Comparison of ENCODE assay signal across 9 cellular contexts in the genomic region with DNA sequence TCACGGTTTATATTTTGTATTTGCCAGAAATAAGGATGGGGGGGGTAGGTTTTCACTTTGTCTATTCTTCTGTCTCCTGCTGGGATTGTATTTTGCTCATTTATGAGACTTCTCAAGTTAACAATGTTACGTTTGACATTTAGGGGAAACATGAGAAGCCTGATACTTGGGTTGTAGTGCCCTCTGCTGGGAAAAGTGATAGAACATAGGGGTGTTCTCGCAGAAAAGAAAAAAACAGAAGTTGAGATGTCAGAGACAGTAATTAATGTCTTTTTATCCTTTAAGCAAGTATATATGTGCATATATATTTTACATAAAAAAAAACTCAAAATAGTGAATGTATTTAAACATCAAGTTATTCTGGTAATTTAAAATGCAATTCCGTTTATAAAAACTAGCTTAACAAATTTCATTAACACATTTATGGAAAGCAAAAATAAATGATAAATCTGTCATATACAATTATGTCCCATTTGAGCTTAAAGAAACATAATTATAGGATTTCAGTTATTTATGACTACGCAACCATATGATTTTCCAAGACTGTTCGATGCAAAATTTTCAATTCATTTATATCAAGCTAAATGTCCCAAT. TPM values are rescaled to one million over a fixed set of nuclear protein-coding genes. Genes with fewer than 3 reads are reported as not detected.
DNase-seq lines count a peak whose midpoint lies in the region; ATAC-seq, FAIRE-seq and TF ChIP-seq lines count a peak whose summit lies in the region.
"Had no signal": no experiment of that assay in that cellular context is flagged by ENCODE, and none has a peak within 500 bp of the region (broad histone marks: within the 10 kb centered on the region; RNA-seq: fewer than 3 reads in every experiment).

No MANE protein-coding gene starts in this region.

- TF ChIP-seq CTCF in A549 (IDR thresholded peaks at IDR 0.05), result peak; percentile 55
- peak; percentile 78 for TF ChIP-seq CTCF in epithelial cell of esophagus (IDR thresholded peaks at IDR 0.05; ENCODE audit: insufficient read depth, low read depth, low read length, missing control alignments)
- peak; percentile 89 for TF ChIP-seq CTCF in neural progenitor cell (IDR thresholded peaks at IDR 0.05)

- DNase-seq in A549 (ENCODE audit: low read depth in 1 of 2, low spot score in 1 of 2) (peak; percentile 10 to 42), GF-D8 (lab: John Stamatoyannopoulos, UW) (peak; percentile 24), HEK293T (ENCODE audit: extremely low spot score) (peak; percentile 53), NAMALWA (ENCODE audit: low spot score) (peak; percentile 80), SK-N-MC (ENCODE audit: low read depth, low spot score) (peak; percentile 76), epithelial cell of esophagus (ENCODE audit: low read depth) (peak; percentile 74), neural progenitor cell (ENCODE audit: low spot score) (peak; percentile 70)

- peak; percentile 74 to 79 for TF ChIP-seq RAD21 in A549 (conservative IDR thresholded peaks at IDR 0.05 in 1 of 2, IDR thresholded peaks at IDR 0.05 in 1 of 2)

- no peaks in the 10 kb centered on the region for H3K4me1 Mint-ChIP-seq in neural progenitor cell

- H3K27ac Mint-ChIP-seq in neural progenitor cell, result no peak overlapping the region

- TF ChIP-seq EP300 in A549 (IDR thresholded peaks at IDR 0.05), result no peak

- H3K4me1 ChIP-seq in A549, result peaks cover 2% of the 10 kb centered on the region; the same call in 2 of the 3 replicates
- H3K4me1 ChIP-seq in neural progenitor cell, result no peaks in the 10 kb centered on the region

- CTCF ChIA-PET in A549 (lab: Yijun Ruan, JAX) (interaction anchor here (0.6 to 1.8 kb wide), 20 partner anchors 8 to 636 kb away, joined by 3 to 7 read pairs (median 3); no protein-coding TSS in a partner anchor), HEK293T (lab: Yijun Ruan, JAX) (interaction anchor here (0.6 kb wide), 1 partner anchor 49 kb away, joined by 3 read pairs; no protein-coding TSS in a partner anchor)

- peak; percentile 54 to 69; a peak in 4 of 6 replicates for ATAC-seq in A549
- ATAC-seq in GM21528 (IDR thresholded peaks at IDR 0.05; ENCODE audit: low FRiP score, unreplicated experiment), result no peak

- H3K9ac ChIP-seq in SK-N-MC (ENCODE audit: insufficient read length) (no peak overlapping the region), neural progenitor cell (no peak overlapping the region)

- no peaks in the 10 kb centered on the region for H3F3A ChIP-seq in neural progenitor cell (ENCODE audit: low read depth)

- H3K27me3 ChIP-seq in neural progenitor cell, result no peaks in the 10 kb centered on the region
- H3K27me3 ChIP-seq: neutrophil had no signal

- peaks cover 4% of the 10 kb centered on the region for H3K9me3 Mint-ChIP-seq in neural progenitor cell

- POLR2A ChIA-PET in A549 (lab: Yijun Ruan, JAX) (no interaction called here), HEK293T (lab: Yijun Ruan, JAX) (no interaction called here)

- WGBS in A549 (ENCODE audit: missing lambda C conversion rate), result 10% methylated on average over 6 of the region's 6 CpGs

- no peak overlapping the region for H3K4me2 ChIP-seq in A549
- H3K4me2 ChIP-seq in neural progenitor cell, result no peak overlapping the region

- no peaks in the 10 kb centered on the region for H3K27me3 Mint-ChIP-seq in neural progenitor cell (ENCODE audit: insufficient read depth, low read depth)

- H4K20me1 ChIP-seq in neural progenitor cell (ENCODE audit: low read depth), result no peaks in the 10 kb centered on the region

- no peak for TF ChIP-seq POLR2A in A549 (IDR thresholded peaks at IDR 0.05; ENCODE audit: low read length)

- no peaks in the 10 kb centered on the region for H3K36me3 ChIP-seq in SK-N-MC (ENCODE audit: insufficient read depth, low read length)
- H3K36me3 ChIP-seq in neural progenitor cell, result no peaks in the 10 kb centered on the region
- H3K36me3 ChIP-seq: neutrophil had no signal

- no peak overlapping the region for H3K4me3 ChIP-seq in A549
- no peak overlapping the region for H3K4me3 ChIP-seq in SK-N-MC
- H3K4me3 ChIP-seq in epithelial cell of esophagus (ENCODE audit: low read length), result no peak overlapping the region
- H3K4me3 ChIP-seq in neural progenitor cell, result no peak overlapping the region

- H3K4me3 Mint-ChIP-seq in neural progenitor cell, result no peak overlapping the region

- no peak overlapping the region for H2AFZ ChIP-seq in neural progenitor cell (replicated peaks)

- no peaks in the 10 kb centered on the region for H3K79me2 ChIP-seq in neural progenitor cell (ENCODE audit: low read depth)

- H3K27ac ChIP-seq in A549, result no peak overlapping the region
- no peak overlapping the region for H3K27ac ChIP-seq in SK-N-MC
- H3K27ac ChIP-seq in neural progenitor cell, result no peak overlapping the region
- H3K27ac ChIP-seq: neutrophil had no signal

- no peaks in the 10 kb centered on the region for H3K36me3 Mint-ChIP-seq in neural progenitor cell

- FAIRE-seq in A549 (lab: Jason Lieb, UNC), result no peak

- no peaks in the 10 kb centered on the region for H3K9me3 ChIP-seq in A549
- H3K9me3 ChIP-seq in SK-N-MC (ENCODE audit: low read depth, low read length), result no peaks in the 10 kb centered on the region
- no peaks in the 10 kb centered on the region for H3K9me3 ChIP-seq in neural progenitor cell (ENCODE audit: low read depth)
- H3K9me3 ChIP-seq: neutrophil had no signal

TF ChIP-seq in A549, 52 proteins besides CTCF, POLR2A, EP300 and RAD21:
- peak; percentile 64 for TF ChIP-seq SMC3 (IDR thresholded peaks at IDR 0.05)
- peak; percentile 56; the same call in 1 of the 2 replicates for TF ChIP-seq HOXB5 (CRISPR knock-in tag; IDR thresholded peaks at IDR 0.05)
- no peak for TF ChIP-seq ZSCAN20 (CRISPR knock-in tag; IDR thresholded peaks at IDR 0.05)
- TF ChIP-seq EHF (CRISPR knock-in tag; IDR thresholded peaks at IDR 0.05), result no peak
- no peak for TF ChIP-seq CBX8 (IDR thresholded peaks at IDR 0.05)
- no peak for TF ChIP-seq ZFP36 (IDR thresholded peaks at IDR 0.05; ENCODE audit: borderline replicate concordance, partially characterized antibody)
TF ChIP-seq in A549: peak in this region for 2.

TF ChIP-seq in HEK293T, 16 proteins besides CTCF, POLR2A, EP300 and RAD21:
- TF ChIP-seq, protein P1, sequence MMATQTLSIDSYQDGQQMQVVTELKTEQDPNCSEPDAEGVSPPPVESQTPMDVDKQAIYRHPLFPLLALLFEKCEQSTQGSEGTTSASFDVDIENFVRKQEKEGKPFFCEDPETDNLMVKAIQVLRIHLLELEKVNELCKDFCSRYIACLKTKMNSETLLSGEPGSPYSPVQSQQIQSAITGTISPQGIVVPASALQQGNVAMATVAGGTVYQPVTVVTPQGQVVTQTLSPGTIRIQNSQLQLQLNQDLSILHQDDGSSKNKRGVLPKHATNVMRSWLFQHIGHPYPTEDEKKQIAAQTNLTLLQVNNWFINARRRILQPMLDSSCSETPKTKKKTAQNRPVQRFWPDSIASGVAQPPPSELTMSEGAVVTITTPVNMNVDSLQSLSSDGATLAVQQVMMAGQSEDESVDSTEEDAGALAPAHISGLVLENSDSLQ (IDR thresholded peaks at IDR 0.05), result peak; percentile 92
- peak; percentile 91 for TF ChIP-seq ZNF384 (IDR thresholded peaks at IDR 0.05)
- TF ChIP-seq FOXA1 (IDR thresholded peaks at IDR 0.05), result no peak
- no peak for TF ChIP-seq TARDBP (IDR thresholded peaks at IDR 0.05)
- TF ChIP-seq ELF4 (IDR thresholded peaks at IDR 0.05), result no peak

RNA-seq across cellular contexts. Expression of a gene that starts 46.0 kb away (rescaled TPM):
- polyA plus RNA-seq in A549 (2011; rRNA removed), result not detected in 2 replicates
- not detected in 2 replicates for polyA plus RNA-seq in A549 (2012; cell fraction: cytosol; rRNA removed)
- polyA plus RNA-seq in A549 (2012; cell fraction: nucleus; rRNA removed), result not detected in 2 replicates
- not detected in 3 replicates for polyA plus RNA-seq in A549 (2017; fragmentation: RNase III; extraction: RNeasy Plus Mini Kit Qiagen cat#74134 plus additional on column Dnase treatment)
- not detected in 2 replicates for polyA minus RNA-seq in A549 (2011; rRNA and poly(A)+ RNA removed)
- total RNA-seq in neural progenitor cell (ENCODE audit: low replicate concordance), result not detected in 2 replicates

Comparison
In these comparisons a context has a peak if more than half of its experiments do, and no peak if none do; other contexts are left out.
1. DNase-seq: peak in every context shown above with its lines; median percentile 80 in NAMALWA; 76 in SK-N-MC; 74 in epithelial cell of esophagus; 70 in neural progenitor cell; 53 in HEK293T; 26 in A549; 24 in GF-D8.